In genomic region chr17:42743595-42744282, GRCh38 we compare ENCODE assay signal across 8 cellular contexts. TPM values are rescaled to one million over a fixed set of nuclear protein-coding genes. Genes with fewer than 3 reads are reported as not detected.
A peak's percentile ranks its signal among the peaks of the same experiment; 100 is the strongest.
DNase-seq lines count a peak whose midpoint lies in the region; ATAC-seq and TF ChIP-seq lines count a peak whose summit lies in the region.

No MANE protein-coding gene starts in this region.

- H3K4me1 ChIP-seq in CD8-positive, alpha-beta memory T cell (ENCODE audit: insufficient read depth, low read length) = peaks cover 18% of the 10 kb centered on the region
- H3K4me1 ChIP-seq in MM.1S (ENCODE audit: low read length) (peaks cover 11% of the 10 kb centered on the region), muscle layer of colon (ENCODE audit: insufficient read depth, low read length) (peaks cover 10% of the 10 kb centered on the region)

- 0 out of 2 replicates have a peak, but pooled peaks have one; percentile 10 for TF ChIP-seq CTCF in MM.1S (IDR thresholded peaks at IDR 0.05; ENCODE audit: low read length)

- peaks cover 16 to 37% (median 25%) of the 10 kb centered on the region in 3 donors for H3K4me1 Mint-ChIP-seq in CD8-positive, alpha-beta memory T cell

- ATAC-seq in GM19463 (IDR thresholded peaks at IDR 0.05; ENCODE audit: unreplicated experiment) (no peak), HG02571 (IDR thresholded peaks at IDR 0.05; ENCODE audit: unreplicated experiment) (no peak)

- H3K27me3 Mint-ChIP-seq in CD8-positive, alpha-beta memory T cell = peaks cover 3 to 15% of the 10 kb centered on the region in 2 donors

- peak overlapping the region; percentile 70 for H3K4me3 ChIP-seq in CD8-positive, alpha-beta memory T cell (ENCODE audit: low read length)
- peak overlapping the region; percentile 78 for H3K4me3 ChIP-seq in MM.1S (ENCODE audit: low read length)
- H3K4me3 ChIP-seq in muscle layer of colon (ENCODE audit: low read depth in 1 of 2, low read length in 2 of 2) = peak overlapping the region; percentile 77

- H3K79me2 ChIP-seq in MM.1S (ENCODE audit: low read length) = peaks cover 45% of the 10 kb centered on the region

- H3K9ac ChIP-seq in MM.1S (ENCODE audit: low read length) (peak overlapping the region; percentile 82), muscle layer of colon (ENCODE audit: low read length) (peak overlapping the region; percentile 65)

- CTCF ChIA-PET in CD8-positive, alpha-beta memory T cell (lab: Charles Lee) = interaction anchor here (1.2 kb wide), 1 partner anchor 18 kb away, joined by 4 read pairs; the partner anchor contains the start of gene RAMP2

- POLR2A ChIA-PET in CD8-positive, alpha-beta memory T cell (lab: Charles Lee) = no interaction called here

- no peaks in the 10 kb centered on the region for H3K27me3 ChIP-seq in CD8-positive, alpha-beta memory T cell (ENCODE audit: insufficient read depth, low read length, poor library complexity, severe bottlenecking)
- H3K27me3 ChIP-seq in MM.1S (replicated peaks; ENCODE audit: insufficient read depth, low read length) (no peaks in the 10 kb centered on the region), muscle layer of colon (ENCODE audit: control insufficient read depth in 1 of 2, insufficient read depth in 2 of 2, low read length in 2 of 2) (no peaks in the 10 kb centered on the region)

- peak overlapping the region; percentile 99 for H3K4me2 ChIP-seq in MM.1S (ENCODE audit: low read depth, low read length)

- 0 out of 2 replicates have a peak, but pooled peaks cover 5% of the 10 kb centered on the region for H3F3A ChIP-seq in MM.1S (ENCODE audit: insufficient read depth, low read length)

- peak overlapping the region; percentile 87 to 98 (median 96) for H3K4me3 Mint-ChIP-seq in CD8-positive, alpha-beta memory T cell

- H3K27ac Mint-ChIP-seq in CD8-positive, alpha-beta memory T cell = peak overlapping the region; percentile 82 to 97 (median 92)

- H3K9me3 ChIP-seq in CD8-positive, alpha-beta memory T cell (ENCODE audit: low read length) = no peaks in the 10 kb centered on the region
- H3K9me3 ChIP-seq in MM.1S (replicated peaks; ENCODE audit: insufficient read depth, low read length) (no peaks in the 10 kb centered on the region), muscle layer of colon (ENCODE audit: low read length) (no peaks in the 10 kb centered on the region)

- no peak for DNase-seq in CD8-positive, alpha-beta memory T cell
- DNase-seq in MM.1S (no peak), caudate nucleus (lab: John Stamatoyannopoulos, UW) (peak in 3 of 61 donors; percentile 24 to 38 (median 24)), glomerular visceral epithelial cell (ENCODE audit: extremely low spot score) (no peak), NCI-H345 (lab: John Stamatoyannopoulos, UW) (no peak)

- H2AFZ ChIP-seq in MM.1S (ENCODE audit: low read length) = peak overlapping the region; percentile 82

- peak overlapping the region; percentile 60 for H3K27ac ChIP-seq in CD8-positive, alpha-beta memory T cell (ENCODE audit: low read depth, low read length)
- H3K27ac ChIP-seq in MM.1S (ENCODE audit: low read length) = peak overlapping the region; percentile 78
- H3K27ac ChIP-seq in caudate nucleus (ENCODE audit: low read depth, low read length) = peak overlapping the region; percentile 97
- peak overlapping the region; percentile 90 for H3K27ac ChIP-seq in muscle layer of colon (ENCODE audit: low read depth, low read length)

- H3K9me3 Mint-ChIP-seq in CD8-positive, alpha-beta memory T cell = no peaks in the 10 kb centered on the region

- no peaks in the 10 kb centered on the region for H3K9me2 ChIP-seq in MM.1S (replicated peaks; ENCODE audit: insufficient read depth, low read length)

- H4K20me1 ChIP-seq in MM.1S (ENCODE audit: insufficient read depth, low read length) = no peaks in the 10 kb centered on the region

- H3K36me3 Mint-ChIP-seq in CD8-positive, alpha-beta memory T cell = peaks cover 0 to 13% (median 2%) of the 10 kb centered on the region in 3 donors

- H3K36me3 ChIP-seq in CD8-positive, alpha-beta memory T cell (ENCODE audit: insufficient read depth, low read length) = no peaks in the 10 kb centered on the region
- H3K36me3 ChIP-seq in MM.1S (replicated peaks; ENCODE audit: insufficient read depth, low read length) (no peaks in the 10 kb centered on the region), muscle layer of colon (ENCODE audit: insufficient read depth, low read length) (no peaks in the 10 kb centered on the region)

RNA-seq across cellular contexts. Expression of gene EZH1, which starts 1.1 kb away (rescaled TPM):
- 10 to 100 TPM; 40.8 to 42.6 TPM for total RNA-seq in CD8-positive, alpha-beta memory T cell
- 37.2 TPM for polyA plus RNA-seq in CD8-positive, alpha-beta memory T cell

RNA-seq across cellular contexts. Expression of gene RAMP2, which starts 17.3 kb away (rescaled TPM):
- not detected for total RNA-seq in CD8-positive, alpha-beta memory T cell
- not detected for polyA plus RNA-seq in CD8-positive, alpha-beta memory T cell

RNA-seq across cellular contexts. Expression of gene VPS25, which starts 29.5 kb away (rescaled TPM):
- 100 to 1,000 TPM; 101 to 108 TPM for total RNA-seq in CD8-positive, alpha-beta memory T cell
- polyA plus RNA-seq in CD8-positive, alpha-beta memory T cell = 63.8 TPM

RNA-seq across cellular contexts. Expression of gene WNK4, which starts 36.7 kb away (rescaled TPM):
- under 1 TPM; 0.18 to 0.55 TPM for total RNA-seq in CD8-positive, alpha-beta memory T cell
- polyA plus RNA-seq in CD8-positive, alpha-beta memory T cell = not detected

RNA-seq across cellular contexts. Expression of gene COA3, which starts 54.8 kb away (rescaled TPM):
- 10 to 100 TPM; 55.5 to 60.8 TPM for total RNA-seq in CD8-positive, alpha-beta memory T cell
- polyA plus RNA-seq in CD8-positive, alpha-beta memory T cell = 132 TPM
